ENCODE assay signal across 8 cellular contexts in the genomic region with DNA sequence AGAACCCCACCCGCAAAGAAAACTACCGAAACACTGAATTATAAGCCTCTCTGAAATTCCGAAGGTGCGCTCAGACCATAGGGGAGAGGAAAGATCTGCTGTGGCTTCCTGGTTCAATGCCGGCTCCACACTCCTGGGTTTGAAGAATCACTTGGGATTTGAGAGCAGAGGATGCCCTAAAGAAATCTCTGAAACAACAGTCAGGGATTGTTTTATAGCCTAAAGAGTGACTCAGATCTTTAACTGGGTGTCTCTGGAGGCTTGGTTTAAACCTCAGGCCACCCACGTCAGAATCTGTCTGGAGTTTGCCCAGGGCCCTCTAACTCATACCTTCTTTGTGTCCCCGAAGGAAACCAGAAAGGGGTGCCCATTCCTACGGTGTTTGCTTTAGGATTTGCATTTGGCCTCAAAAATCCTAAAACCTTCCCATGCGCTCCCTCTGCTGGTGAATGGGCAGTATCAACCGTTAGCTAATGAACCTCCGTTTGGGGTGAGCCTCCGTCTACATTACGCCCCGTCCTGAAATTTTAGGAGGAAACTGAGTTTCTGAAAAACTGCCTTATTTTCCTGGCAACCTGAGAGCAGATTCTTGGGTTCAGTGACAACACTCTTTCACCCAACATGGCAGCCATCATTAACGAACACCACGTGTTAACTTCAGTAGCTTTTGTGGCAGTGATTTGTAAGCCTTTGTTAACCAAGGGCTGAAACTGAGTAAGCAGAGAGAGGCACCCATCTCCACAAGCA. TPM values are rescaled to one million over a fixed set of nuclear protein-coding genes. Genes with fewer than 3 reads are reported as not detected.
DNase-seq lines count a peak whose midpoint lies in the region; ATAC-seq and TF ChIP-seq lines count a peak whose summit lies in the region.
"Not testable (repeated sequence)": the region's sequence is repeated elsewhere in the genome, so short reads cannot be mapped to it uniquely, and the experiment has no call there.

No MANE protein-coding gene starts in this region.

- not testable (repeated sequence) for H3K9me3 Mint-ChIP-seq in activated naive CD4-positive, alpha-beta T cell treated with anti-CD3 and anti-CD28 coated beads, Interleukin-2, amount 50 U/mL, for 72 hours; naive thymus-derived CD4-positive, alpha-beta T cell

- H3K27me3 Mint-ChIP-seq in naive thymus-derived CD4-positive, alpha-beta T cell: peaks cover 0 to 12% (median 0%) of the 10 kb centered on the region in 5 donors

- POLR2A ChIA-PET in naive thymus-derived CD4-positive, alpha-beta T cell (lab: Charles Lee): not testable (repeated sequence)

- H3K4me1 ChIP-seq in MM.1S (ENCODE audit: low read length); naive thymus-derived CD4-positive, alpha-beta T cell (ENCODE audit: control insufficient read depth in 2 of 2, insufficient read depth in 2 of 2, low read length in 2 of 2): not testable (repeated sequence)

- H4K20me1 ChIP-seq in MM.1S (ENCODE audit: insufficient read depth, low read length): not testable (repeated sequence)

- peak overlapping the region; percentile 18; the same call in 1 of the 2 replicates for H3K4me2 ChIP-seq in MM.1S (ENCODE audit: low read depth, low read length)

- H3K4me3 ChIP-seq in MM.1S (ENCODE audit: low read length); fibroblast of pulmonary artery (replicated peaks; ENCODE audit: low read depth, low read length); naive thymus-derived CD4-positive, alpha-beta T cell (ENCODE audit: low read length): not testable (repeated sequence)

- H3K4me3 Mint-ChIP-seq in naive thymus-derived CD4-positive, alpha-beta T cell: peak overlapping the region in 8 of 10 donors; percentile 51 to 80 (median 70)

- not testable (repeated sequence) for H3K36me3 Mint-ChIP-seq in activated naive CD4-positive, alpha-beta T cell treated with anti-CD3 and anti-CD28 coated beads, Interleukin-2, amount 50 U/mL, for 72 hours; naive thymus-derived CD4-positive, alpha-beta T cell

- CTCF ChIA-PET in naive thymus-derived CD4-positive, alpha-beta T cell (lab: Charles Lee): not testable (repeated sequence)

- not testable (repeated sequence) for H3K4me1 Mint-ChIP-seq in naive thymus-derived CD4-positive, alpha-beta T cell

- H3K27me3 ChIP-seq in MM.1S (replicated peaks; ENCODE audit: insufficient read depth, low read length); naive thymus-derived CD4-positive, alpha-beta T cell (ENCODE audit: control insufficient read depth in 2 of 2, insufficient read depth in 2 of 2, low read length in 2 of 2): not testable (repeated sequence)

- H3K9me2 ChIP-seq in MM.1S (replicated peaks; ENCODE audit: insufficient read depth, low read length): not testable (repeated sequence)

- H3K27ac Mint-ChIP-seq in activated naive CD4-positive, alpha-beta T cell treated with anti-CD3 and anti-CD28 coated beads, Interleukin-2, amount 50 U/mL, for 72 hours: not testable (repeated sequence)
- peak overlapping the region in 2 of 9 donors; percentile 63 to 73 for H3K27ac Mint-ChIP-seq in naive thymus-derived CD4-positive, alpha-beta T cell

- H3K27ac ChIP-seq in MM.1S (ENCODE audit: low read length); naive thymus-derived CD4-positive, alpha-beta T cell (ENCODE audit: low read depth, low read length): not testable (repeated sequence)

- H2AFZ ChIP-seq in MM.1S (ENCODE audit: low read length): peak overlapping the region; percentile 65

- DNase-seq in CD1c-positive myeloid dendritic cell (ENCODE audit: extremely low spot score) (peak; percentile 24), MM.1S (peak; percentile 22), T-helper 1 cell (peak in 3 of 5 donors; percentile 8 to 46 (median 24)), fibroblast of pulmonary artery (ENCODE audit: low read depth) (peak; percentile 48)
- peak in 1 of 2 donors; percentile 20 for DNase-seq in activated naive CD4-positive, alpha-beta T cell treated with anti-CD3 and anti-CD28 coated beads, Interleukin-2, amount 50 U/mL, for 72 hours (ENCODE audit: low spot score in 2 of 2)
- DNase-seq in naive thymus-derived CD4-positive, alpha-beta T cell: peak in 7 of 9 donors; percentile 7 to 54 (median 38)
- DNase-seq in stimulated activated CD8-positive, alpha-beta memory T cell treated with anti-CD3 and anti-CD28 coated beads, Interleukin-2, amount 100 ng/mL, for 1 hour (ENCODE audit: low read depth in 2 of 2): peak; percentile 1 to 13

- H3K36me3 ChIP-seq in MM.1S (replicated peaks; ENCODE audit: insufficient read depth, low read length); naive thymus-derived CD4-positive, alpha-beta T cell (ENCODE audit: control insufficient read depth in 2 of 3, insufficient read depth in 3 of 3, low read length in 3 of 3): not testable (repeated sequence)

- intact Hi-C loops in naive thymus-derived CD4-positive, alpha-beta T cell (cut with micrococcal nuclease): loop anchor here (1.0 to 10.0 kb wide), 3 partner anchors 168 to 1158 kb away; no protein-coding TSS in a partner anchor

- H3K9me3 ChIP-seq in MM.1S (replicated peaks; ENCODE audit: insufficient read depth, low read length); naive thymus-derived CD4-positive, alpha-beta T cell (ENCODE audit: control insufficient read depth in 2 of 3, low read length in 3 of 3): not testable (repeated sequence)

- TF ChIP-seq CTCF in MM.1S (IDR thresholded peaks at IDR 0.05; ENCODE audit: low read length) (peak; percentile 38), fibroblast of pulmonary artery (IDR thresholded peaks at IDR 0.05; ENCODE audit: low read length, missing control alignments) (peak; percentile 52)

- H3K79me2 ChIP-seq in MM.1S (ENCODE audit: low read length): not testable (repeated sequence)

- H3K9ac ChIP-seq in MM.1S (ENCODE audit: low read length): not testable (repeated sequence)

- ATAC-seq in GM21447 (IDR thresholded peaks at IDR 0.05; ENCODE audit: unreplicated experiment): peak; percentile 67
- peak; percentile 38 to 64 for ATAC-seq in activated naive CD4-positive, alpha-beta T cell treated with anti-CD3 and anti-CD28 coated beads, Interleukin-2, amount 50 U/mL, for 72 hours
- ATAC-seq in naive thymus-derived CD4-positive, alpha-beta T cell: peak; percentile 48

- H3F3A ChIP-seq in MM.1S (ENCODE audit: insufficient read depth, low read length): not testable (repeated sequence)

RNA-seq across cellular contexts. Expression of a gene that starts 16.4 kb away (rescaled TPM):
- total RNA-seq in activated naive CD4-positive, alpha-beta T cell treated with anti-CD3 and anti-CD28 coated beads, Interleukin-2, amount 50 U/mL, for 72 hours: not detected
- total RNA-seq in naive thymus-derived CD4-positive, alpha-beta T cell: not detected
- not detected for polyA plus RNA-seq in naive thymus-derived CD4-positive, alpha-beta T cell
